In genomic region chr13:60484865-60485264, GRCh38 we compare ENCODE assay signal across 22 cellular contexts.
"Had no signal": no experiment of that assay in that cellular context is flagged by ENCODE, and none has a peak within 500 bp of the region (broad histone marks: within the 10 kb centered on the region; RNA-seq: fewer than 3 reads in every experiment).

No MANE protein-coding gene starts in this region.

- ATAC-seq: effector memory CD8-positive, alpha-beta T cell; esophagus mucosa; gastroesophageal sphincter; heart left ventricle; left cardiac atrium; left lung; left ventricle myocardium superior; lower lobe of right lung; mucosa of descending colon had no signal

- DNase-seq: colonic mucosa; cortex of kidney; effector CD8-positive, alpha-beta T cell; effector memory CD8-positive, alpha-beta T cell; endodermal cell; erythroblast; esophagus squamous epithelium; foreskin fibroblast; foreskin melanocyte; heart left ventricle; left cardiac atrium; left lung; left ventricle myocardium superior; lower lobe of right lung; mesenchymal stem cell; mucosa of descending colon; naive B cell had no signal

- FAIRE-seq: keratinocyte had no signal

- H3K4me1 ChIP-seq: colonic mucosa, esophagus squamous epithelium, gastroesophageal sphincter, heart left ventricle, left lung, lower lobe of right lung had no signal

- H3K27me3 ChIP-seq: colonic mucosa, esophagus squamous epithelium, gastroesophageal sphincter, heart left ventricle, hepatocyte, left lung had no signal

- H3K4me2 ChIP-seq: hepatocyte had no signal

- H3K36me3 ChIP-seq: colonic mucosa had no signal

- H3K79me2 ChIP-seq: hepatocyte had no signal

- H3K27ac ChIP-seq: colonic mucosa, epithelial cell of prostate, esophagus squamous epithelium, gastroesophageal sphincter, heart left ventricle, hepatocyte, left lung, lower lobe of right lung had no signal

- H3K9me3 ChIP-seq: colonic mucosa, esophagus squamous epithelium, gastroesophageal sphincter, lower lobe of right lung had no signal

- H2AFZ ChIP-seq: hepatocyte had no signal

- H3K4me3 ChIP-seq: colonic mucosa, esophagus squamous epithelium, gastroesophageal sphincter, heart left ventricle, hepatocyte, left lung, lower lobe of right lung, mucosa of descending colon had no signal
